ENCODE assay signal across 10 cellular contexts in genomic region chr6:16512585-16513109, GRCh38.
DNase-seq lines count a peak whose midpoint lies in the region; ATAC-seq and TF ChIP-seq lines count a peak whose summit lies in the region.
"Had no signal": no experiment of that assay in that cellular context is flagged by ENCODE, and none has a peak within 500 bp of the region (broad histone marks: within the 10 kb centered on the region; RNA-seq: fewer than 3 reads in every experiment).

No MANE protein-coding gene starts in this region.

- peak; percentile 37 for ATAC-seq in GM18511 (IDR thresholded peaks at IDR 0.05; ENCODE audit: unreplicated experiment)
- no peak for ATAC-seq in HCT116
- no peak for ATAC-seq in T-helper 17 cell
- no peak for ATAC-seq in esophagus mucosa
- ATAC-seq: SK-N-SH treated with all-trans-retinoic acid at 6 μM for 48 hours had no signal

- TF ChIP-seq CTCF in HCT116 (IDR thresholded peaks at IDR 0.05 in 2 of 3, conservative IDR thresholded peaks at IDR 0.05 in 1 of 3; ENCODE audit: borderline replicate concordance in 1 of 3, insufficient read depth in 1 of 3, low read depth in 2 of 3, low read length in 2 of 3) (no peak), neutrophil (IDR thresholded peaks at IDR 0.05) (no peak)

- no peak overlapping the region for H3K4me3 Mint-ChIP-seq in T-helper 17 cell

- H3K4me1 ChIP-seq in HCT116 (ENCODE audit: control insufficient read depth in 1 of 2, insufficient read depth in 2 of 2, low read length in 2 of 2) = peaks cover 30 to 40% of the 10 kb centered on the region in 2 experiments
- H3K4me1 ChIP-seq in neutrophil (ENCODE audit: control insufficient read depth in 1 of 2, insufficient read depth in 1 of 2, low read depth in 1 of 2, low read length in 1 of 2) = peaks cover 7 to 25% of the 10 kb centered on the region in 2 experiments

- H3K4me2 ChIP-seq in HCT116 (ENCODE audit: low read length) = peak overlapping the region; percentile 53

- H3K27ac ChIP-seq in HCT116 (ENCODE audit: low read depth, low read length) (peak overlapping the region; percentile 44; the same call in 1 of the 2 replicates), neutrophil (peak overlapping the region; percentile 57)

- H3K36me3 Mint-ChIP-seq in T-helper 17 cell (ENCODE audit: low read depth) = peaks cover 8% of the 10 kb centered on the region

- POLR2A ChIA-PET in HCT116 (lab: Charles Lee) = interaction anchor here (2.1 kb wide), 1 partner anchor 213 kb away, joined by 5 read pairs; no protein-coding TSS in a partner anchor

- peak overlapping the region; percentile 87 for H3K27ac Mint-ChIP-seq in T-helper 17 cell

- no peak overlapping the region for H2AFZ ChIP-seq in HCT116 (ENCODE audit: low read depth, low read length, poor library complexity, severe bottlenecking)

- H3K9me3 ChIP-seq in HCT116 (ENCODE audit: control insufficient read depth in 1 of 2, insufficient read depth in 1 of 2, low read depth in 1 of 2, low read length in 2 of 2) (no peaks in the 10 kb centered on the region), T-helper 17 cell (ENCODE audit: control insufficient read depth, low read length, poor library complexity, severe bottlenecking) (no peaks in the 10 kb centered on the region), neutrophil (no peaks in the 10 kb centered on the region)

- no peaks in the 10 kb centered on the region for H3K79me2 ChIP-seq in HCT116 (ENCODE audit: insufficient read depth, low read length)

- no peaks in the 10 kb centered on the region for H3K27me3 Mint-ChIP-seq in T-helper 17 cell

- H3K4me1 Mint-ChIP-seq in T-helper 17 cell = peaks cover 42% of the 10 kb centered on the region

- intact Hi-C loops in HCT116 (cut with micrococcal nuclease) = loop anchor here (5.0 kb wide), 1 partner anchor 455 kb away; no protein-coding TSS in a partner anchor

- H3K27me3 ChIP-seq in HCT116 (ENCODE audit: insufficient read depth, low read length) (no peaks in the 10 kb centered on the region), neutrophil (no peaks in the 10 kb centered on the region)

- BruUV-seq in HCT116 (replicated peaks; lab: Mats Ljungman, UMichigan) = no TSS peak

- no peaks in the 10 kb centered on the region for H3K36me3 ChIP-seq in HCT116 (ENCODE audit: control insufficient read depth in 1 of 2, insufficient read depth in 2 of 2, low read length in 2 of 2)
- H3K36me3 ChIP-seq in neutrophil = peaks cover 16% of the 10 kb centered on the region

- RAD21 ChIA-PET in HCT116 (lab: Charles Lee; ENCODE audit: low non-redundant PET in 1 of 2, low total read pairs in 2 of 2, uncharacterized antibody in 2 of 2, unreplicated experiment in 2 of 2) = interaction anchor here (0.8 to 1.9 kb wide), 3 partner anchors 169 to 216 kb away, joined by 3 to 6 read pairs (median 3); no protein-coding TSS in a partner anchor

- H3K4me3 ChIP-seq in HCT116 (replicated peaks in 1 of 2; ENCODE audit: low read depth in 1 of 2, low read length in 2 of 2) = 0 out of 4 replicates have a peak overlapping the region, but pooled peaks of 1 of the 2 experiments have one; percentile 18
- no peak overlapping the region for H3K4me3 ChIP-seq in neutrophil (ENCODE audit: low read depth in 1 of 2, low read length in 1 of 2)

- DNase-seq in HCT116 (ENCODE audit: low read depth, low spot score) (no peak), T-helper 17 cell (no peak), iPS-NIHi7 (ENCODE audit: extremely low spot score) (no peak), ureter (ENCODE audit: low spot score) (no peak)
- DNase-seq: foreskin fibroblast, NCI-H1694 treated with DMSO at 0.1 percent for 48 hours had no signal

- H3K9me2 ChIP-seq in HCT116 (ENCODE audit: insufficient read depth) = no peaks in the 10 kb centered on the region

- H4K20me1 ChIP-seq in HCT116 (ENCODE audit: insufficient read depth) = no peaks in the 10 kb centered on the region

- CTCF ChIA-PET in HCT116 (lab: Charles Lee) = interaction anchor here (0.9 to 2.4 kb wide), 14 partner anchors 11 to 574 kb away, joined by 3 to 25 read pairs (median 4); partner anchors contain the start of gene ATXN1

- H3K9ac ChIP-seq in HCT116 (ENCODE audit: low read length) = no peak overlapping the region

- TF ChIP-seq POLR2A in HCT116 (IDR thresholded peaks at IDR 0.05; ENCODE audit: borderline replicate concordance, extremely low read depth, insufficient read depth, insufficient read length) = no peak

- TF ChIP-seq RAD21 in HCT116 (IDR thresholded peaks at IDR 0.05; ENCODE audit: low read depth) = no peak

TF ChIP-seq in HCT116, 20 proteins besides CTCF, POLR2A, EP300 and RAD21:
- no peak for TF ChIP-seq JUND (IDR thresholded peaks at IDR 0.05)
- TF ChIP-seq YY1 (IDR thresholded peaks at IDR 0.05; ENCODE audit: extremely low read depth, insufficient replicate concordance, low read depth, low read length) = no peak
- TF ChIP-seq, protein P1, sequence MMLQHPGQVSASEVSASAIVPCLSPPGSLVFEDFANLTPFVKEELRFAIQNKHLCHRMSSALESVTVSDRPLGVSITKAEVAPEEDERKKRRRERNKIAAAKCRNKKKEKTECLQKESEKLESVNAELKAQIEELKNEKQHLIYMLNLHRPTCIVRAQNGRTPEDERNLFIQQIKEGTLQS (IDR thresholded peaks at IDR 0.05) = no peak
- TF ChIP-seq CEBPB (IDR thresholded peaks at IDR 0.05; ENCODE audit: low read depth) = no peak
- TF ChIP-seq CBX3 (IDR thresholded peaks at IDR 0.05; ENCODE audit: low read depth) = no peak
- TF ChIP-seq SP1 (IDR thresholded peaks at IDR 0.05; ENCODE audit: low read depth) = no peak
- TF ChIP-seq EZH2phosphoT487 (IDR thresholded peaks at IDR 0.05; ENCODE audit: borderline replicate concordance) = no peak
- TF ChIP-seq SRF (IDR thresholded peaks at IDR 0.05; ENCODE audit: low read depth) = no peak
- no peak for TF ChIP-seq EZH2 (IDR thresholded peaks at IDR 0.05)
- TF ChIP-seq EGR1 (IDR thresholded peaks at IDR 0.05; ENCODE audit: low read depth) = no peak
- no peak for TF ChIP-seq SIN3A (IDR thresholded peaks at IDR 0.05; ENCODE audit: low read depth)
- TF ChIP-seq ELF1 (IDR thresholded peaks at IDR 0.05; ENCODE audit: borderline replicate concordance, low read depth) = no peak
- no peak for TF ChIP-seq ZNF274 (IDR thresholded peaks at IDR 0.05; ENCODE audit: low read depth, low read length)
- no peak for TF ChIP-seq REST (IDR thresholded peaks at IDR 0.05; ENCODE audit: low read depth)
- TF ChIP-seq, protein P2, sequence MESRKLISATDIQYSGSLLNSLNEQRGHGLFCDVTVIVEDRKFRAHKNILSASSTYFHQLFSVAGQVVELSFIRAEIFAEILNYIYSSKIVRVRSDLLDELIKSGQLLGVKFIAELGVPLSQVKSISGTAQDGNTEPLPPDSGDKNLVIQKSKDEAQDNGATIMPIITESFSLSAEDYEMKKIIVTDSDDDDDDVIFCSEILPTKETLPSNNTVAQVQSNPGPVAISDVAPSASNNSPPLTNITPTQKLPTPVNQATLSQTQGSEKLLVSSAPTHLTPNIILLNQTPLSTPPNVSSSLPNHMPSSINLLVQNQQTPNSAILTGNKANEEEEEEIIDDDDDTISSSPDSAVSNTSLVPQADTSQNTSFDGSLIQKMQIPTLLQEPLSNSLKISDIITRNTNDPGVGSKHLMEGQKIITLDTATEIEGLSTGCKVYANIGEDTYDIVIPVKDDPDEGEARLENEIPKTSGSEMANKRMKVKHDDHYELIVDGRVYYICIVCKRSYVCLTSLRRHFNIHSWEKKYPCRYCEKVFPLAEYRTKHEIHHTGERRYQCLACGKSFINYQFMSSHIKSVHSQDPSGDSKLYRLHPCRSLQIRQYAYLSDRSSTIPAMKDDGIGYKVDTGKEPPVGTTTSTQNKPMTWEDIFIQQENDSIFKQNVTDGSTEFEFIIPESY (IDR thresholded peaks at IDR 0.05; ENCODE audit: extremely low read depth, insufficient replicate concordance, low read length) = no peak
- no peak for TF ChIP-seq FOSL1 (IDR thresholded peaks at IDR 0.05; ENCODE audit: low read depth)
- TF ChIP-seq TCF7L2 (IDR thresholded peaks at IDR 0.05; ENCODE audit: borderline replicate concordance, extremely low read depth, insufficient read depth, insufficient read length) = no peak
